ENCODE assay signal across 26 cellular contexts in the genomic region with DNA sequence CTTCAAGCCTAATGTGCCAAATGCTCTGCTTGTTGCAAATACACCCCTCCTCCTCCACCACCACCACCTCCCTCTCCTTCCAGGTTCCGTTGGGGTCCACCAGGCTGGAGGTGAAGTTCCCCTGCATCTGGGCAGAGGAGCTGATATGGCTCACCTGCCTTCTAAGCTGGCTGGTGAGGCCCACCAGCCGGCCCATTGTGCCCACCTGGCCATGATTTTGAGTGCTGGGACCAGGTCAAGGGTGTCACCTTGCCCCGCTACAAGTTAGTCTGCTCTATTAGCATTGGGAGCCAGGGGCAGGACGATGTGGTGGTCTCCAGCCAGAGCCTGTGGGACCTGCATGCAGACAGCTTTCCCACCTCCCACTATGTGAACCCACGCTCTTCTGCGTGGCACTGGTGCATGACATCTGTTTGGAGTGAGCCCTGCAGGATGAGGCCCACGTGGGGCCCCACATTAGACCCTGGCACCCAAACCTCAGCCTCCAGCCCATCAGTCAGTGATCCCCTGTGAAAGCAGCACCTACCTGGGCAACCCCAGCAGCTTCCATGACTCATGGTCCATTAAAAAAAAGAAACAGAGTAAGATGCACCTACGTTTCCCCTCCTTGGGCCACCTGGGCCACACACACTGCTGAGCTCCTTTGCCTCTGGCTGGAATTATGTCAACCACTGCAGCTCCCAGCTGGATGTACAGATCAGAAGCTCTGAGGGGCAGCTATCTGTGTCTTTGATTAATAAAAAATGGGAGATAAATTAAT. TPM values are rescaled to one million over a fixed set of nuclear protein-coding genes. Genes with fewer than 3 reads are reported as not detected.
"Had no signal": no experiment of that assay in that cellular context is flagged by ENCODE, and none has a peak within 500 bp of the region (broad histone marks: within the 10 kb centered on the region; RNA-seq: fewer than 3 reads in every experiment).

No MANE protein-coding gene starts in this region.

- ATAC-seq: activated CD8-positive, alpha-beta T cell treated with anti-CD3 and anti-CD28 coated beads, Interleukin-2, amount 10 ng/mL, durations not matched to agents 7 days and 5 days; T-helper 17 cell; WTC11 had no signal

- DNase-seq: activated CD4-positive, alpha-beta T cell treated with anti-CD3 and anti-CD28 coated beads for 48 hours; activated CD4-positive, alpha-beta T cell treated with anti-CD3 and anti-CD28 coated beads, Interleukin-2, amount 50 U/mL, for 4 hours; activated CD4-positive, CD25-positive, alpha-beta regulatory T cell treated with anti-CD3 and anti-CD28 coated beads, Interleukin-2, amount 50 U/mL, for 72 hours; activated CD8-positive, alpha-beta T cell treated with anti-CD3 and anti-CD28 coated beads, Interleukin-2, amount 10 ng/mL, durations not matched to agents 7 days and 5 days; activated effector memory CD4-positive, alpha-beta T cell treated with Interleukin-2 at 50 U/mL for 16 hours; activated naive CD4-positive, alpha-beta T cell; activated T-cell treated with anti-CD3 and anti-CD28 coated beads, Interleukin-2, amount 50 U/mL, for 24 hours; aorta; KG1; NCI-H1092; NCI-H1417; NCI-H1930; NCI-H2107; NCI-H345; NCI-H510A; NCI-H526 treated with DMSO at 0.1 percent for 48 hours; NCI-H82; NK-92 treated with Interleukin-12 subunit alpha and Interleukin-12 subunit beta, amount 100 ng/mL, for 24 hours; OCI-M1; SIG-M5; T-helper 17 cell; T-helper 9 cell had no signal

RNA-seq across cellular contexts. Expression of a gene that starts 15.6 kb away (rescaled TPM):
- total RNA-seq: activated T-helper 1 cell treated with anti-CD3 and anti-CD28 coated beads, Interleukin-12 subunit alpha, Interleukin-12 subunit beta, Interleukin-2, Interleukin-4 antibody, amounts not matched to agents 30 ng/mL and 10 ng/mL and 1 ng/mL, durations not matched to agents 14 hours and 24 hours and 36 hours; LHCN-M2; M059J; T-helper 17 cell; WTC11 had no signal
- polyA plus RNA-seq: aorta had no signal
